ENCODE assay signal across 6 cellular contexts in genomic region chr1:12111741-12112140, GRCh38. TPM values are rescaled to one million over a fixed set of nuclear protein-coding genes. Genes with fewer than 3 reads are reported as not detected.
"Had no signal": no experiment of that assay in that cellular context is flagged by ENCODE, and none has a peak within 500 bp of the region (broad histone marks: within the 10 kb centered on the region; RNA-seq: fewer than 3 reads in every experiment).

No MANE protein-coding gene starts in this region.

- H3K9me3 Mint-ChIP-seq: GM23338, H9 had no signal

- H3K4me3 ChIP-seq: GM23338, K562 had no signal

- H3K4me1 Mint-ChIP-seq: GM23338, H9 had no signal

- H3K27ac Mint-ChIP-seq: GM23338, H9 had no signal

- ATAC-seq: GM23338, K562 had no signal

- DNase-seq: H9, HCEC 1CT, IMR-90 had no signal

- H3K4me3 Mint-ChIP-seq: GM23338, H9 had no signal

RNA-seq across cellular contexts. Expression of gene TNFRSF8, which starts 48.6 kb away (rescaled TPM):
- total RNA-seq: HT-29 had no signal

RNA-seq across cellular contexts. Expression of gene TNFRSF1B, which starts 55.0 kb away (rescaled TPM):
- total RNA-seq: HT-29 had no signal
